ENCODE assay signal across 8 cellular contexts in the genomic region with DNA sequence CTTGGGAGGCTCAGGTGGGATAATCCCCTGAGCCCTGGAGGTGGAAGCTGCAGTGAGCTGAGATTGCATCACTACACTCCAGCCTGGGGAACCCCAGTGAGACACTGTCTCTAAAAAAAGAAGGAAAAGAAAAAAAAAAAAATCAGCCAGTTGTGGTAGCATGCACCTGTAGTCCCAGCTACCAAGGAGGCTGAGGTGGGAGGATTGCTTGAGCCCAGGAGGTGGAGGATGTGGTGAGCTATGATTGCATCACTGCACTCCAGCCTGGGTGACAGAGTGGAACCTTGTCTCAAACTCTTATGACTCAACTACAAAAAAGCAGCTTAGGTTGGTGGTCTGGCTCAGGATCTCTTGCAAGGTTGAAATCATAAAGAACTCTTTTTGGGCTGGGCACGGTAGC. TPM values are rescaled to one million over a fixed set of nuclear protein-coding genes. Genes with fewer than 3 reads are reported as not detected.
DNase-seq lines count a peak whose midpoint lies in the region; ATAC-seq, FAIRE-seq and TF ChIP-seq lines count a peak whose summit lies in the region.

No MANE protein-coding gene starts in this region.

- no peak for FAIRE-seq in K562 (lab: Jason Lieb, UNC)

- peaks cover 69% of the 10 kb centered on the region for H3K79me2 ChIP-seq in K562 (ENCODE audit: control insufficient read depth, insufficient read depth, low read length)

- no peak overlapping the region for H3K4me2 ChIP-seq in K562 (ENCODE audit: insufficient read depth, low read length)

- no peak for TF ChIP-seq RAD21 in K562 (CRISPR knock-in tag; conservative IDR thresholded peaks at IDR 0.05 in 1 of 2, IDR thresholded peaks at IDR 0.05 in 1 of 2)

- intact Hi-C loops in K562 (cut with micrococcal nuclease): no loop called here

- DNase-seq in GM12864 (ENCODE audit: low read depth) (peak; percentile 44), T-helper 2 cell (peak in 3 of 5 experiments; percentile 18 to 76 (median 22)), K562 (ENCODE audit: extremely low read depth in 1 of 4, low spot score in 3 of 4) (peak in 1 of 4 experiments; percentile 17), HuH-7 (ENCODE audit: low spot score) (no peak), DMS153 (lab: John Stamatoyannopoulos, UW) (no peak), NCI-H2171 treated with DMSO at 0.1 percent for 48 hours (lab: John Stamatoyannopoulos, UW) (no peak)
- peak in 3 of 4 experiments; percentile 9 to 38 (median 21) for DNase-seq in stimulated activated CD4-positive, alpha-beta T cell treated with anti-CD3 and anti-CD28 coated beads, Interleukin-1b, Interleukin-23, amount 100 ng/mL, for 24 hours (ENCODE audit: low read depth in 4 of 4, low spot score in 1 of 4)

- POLR2A ChIA-PET in K562 (lab: Yijun Ruan, JAX): interaction anchor here (1.1 to 1.4 kb wide), 2 partner anchors 11 to 73 kb away, joined by 3 to 5 read pairs; no protein-coding TSS in a partner anchor

- peaks cover 32% of the 10 kb centered on the region; the same call in 2 of the 3 replicates for H3K36me3 ChIP-seq in K562 (ENCODE audit: control insufficient read depth, insufficient read depth, low read length)

- 100% methylated on average over 1 of the region's 1 CpG for WGBS in K562 (ENCODE audit: insufficient coverage, low coverage, missing lambda C conversion rate)

- CTCF ChIA-PET in K562 (lab: Yijun Ruan, JAX; ENCODE audit: low intra/inter-chr PET ratio): no interaction called here

- no peak overlapping the region for H2AFZ ChIP-seq in K562 (ENCODE audit: low read depth, low read length)

- no peak for TF ChIP-seq EP300 in K562 (IDR thresholded peaks at IDR 0.05; ENCODE audit: low read length)

- no peak for TF ChIP-seq POLR2A in K562 (conservative IDR thresholded peaks at IDR 0.05)

- H4K20me1 ChIP-seq in K562 (replicated peaks; ENCODE audit: control insufficient read depth, insufficient read depth, low read length): peaks cover 3% of the 10 kb centered on the region; the same call in 1 of the 2 replicates

- in situ Hi-C loops in K562 (cut with MboI): no loop called here

- H3K27ac ChIP-seq in K562 (ENCODE audit: extremely low read depth, low read depth, low read length): no peak overlapping the region

- H3K4me1 ChIP-seq in K562 (replicated peaks in 1 of 2; ENCODE audit: control insufficient read depth in 2 of 2, insufficient read depth in 2 of 2, low read length in 2 of 2): no peaks in the 10 kb centered on the region; a peak in 1 of 5 replicates

- ATAC-seq in K562 (peak; percentile 57; the same call in 2 of the 3 replicates), HG02571 (IDR thresholded peaks at IDR 0.05; ENCODE audit: unreplicated experiment) (no peak)

- H3K9me3 ChIP-seq in K562 (replicated peaks; ENCODE audit: control insufficient read depth, insufficient read depth, low read depth, low read length): no peaks in the 10 kb centered on the region

- no peak overlapping the region for H3K9ac ChIP-seq in K562 (ENCODE audit: insufficient read depth in 1 of 2, low read depth in 2 of 2, low read length in 2 of 2)

- H3K4me3 ChIP-seq in GM12864 (ENCODE audit: low read depth, low read length): no peak overlapping the region
- no peak overlapping the region for H3K4me3 ChIP-seq in K562

- no peaks in the 10 kb centered on the region for H3K27me3 ChIP-seq in K562 (ENCODE audit: control insufficient read depth in 2 of 2, insufficient read depth in 2 of 2, low read length in 2 of 2)

- TF ChIP-seq CTCF in GM12864 (IDR thresholded peaks at IDR 0.05; ENCODE audit: low read depth, low read length, missing control alignments) (no peak), K562 (IDR thresholded peaks at IDR 0.05 in 2 of 3, conservative IDR thresholded peaks at IDR 0.05 in 1 of 3; ENCODE audit: insufficient read depth in 2 of 3, low read depth in 1 of 3, low read length in 3 of 3) (no peak)

- no TSS peak for BruUV-seq in K562 (replicated peaks; lab: Mats Ljungman, UMichigan)

- H3K9me1 ChIP-seq in K562 (ENCODE audit: control insufficient read depth, insufficient read depth, low read length): no peaks in the 10 kb centered on the region

RNA-seq across cellular contexts. Expression of gene GPX1, which starts 19.3 kb away (rescaled TPM):
- 4.0 and 12.8 TPM in 2 replicates for total RNA-seq in K562 (2011; cell fraction: chromatin; rRNA removed; ENCODE audit: low replicate concordance)
- total RNA-seq in K562 (2011; cell fraction: nucleolus; rRNA removed): 6.8 and 7.7 TPM in 2 replicates
- total RNA-seq in K562 (2011; cell fraction: nucleoplasm; rRNA removed): 2.8 and 3.7 TPM in 2 replicates
- total RNA-seq in K562 (2014; rRNA removed) (0.57 TPM in 1 of 2 replicates, not detected in the other), K562 (2014; rRNA removed; fragmentation: Illumina TruSeq; extraction: Trizol) (not detected in 2 replicates), K562 (2015; rRNA removed; fragmentation: Illumina TruSeq; extraction: Trizol) (0.25 TPM in 1 of 2 replicates, not detected in the other), K562 (2021) (1.3 and 1.6 TPM in 2 replicates)
- polyA plus RNA-seq in K562 (2011; rRNA removed) (0.08 TPM in 1 of 2 replicates, not detected in the other), K562 (2014; fragmentation: Illumina TruSeq; extraction: Trizol) (not detected in 2 replicates), K562 (2014; fragmentation: Nextera tagmentation; extraction: Ambion mirVana) (under 1 TPM in 1 of 2 experiments, not detected in 1; 0.08 TPM), K562 (2014; rRNA removed) (0.09 and 0.16 TPM in 2 replicates)
- polyA plus RNA-seq in K562 (2011; cell fraction: cytosol; rRNA removed): 0.12 and 0.15 TPM in 2 replicates
- polyA plus RNA-seq in K562 (2011; cell fraction: nucleus; rRNA removed): 1.0 and 2.1 TPM in 2 replicates
- 0.37 TPM in 1 of 2 replicates, not detected in the other for polyA plus RNA-seq in K562 (2012)
- 0.32 and 0.60 TPM in 2 replicates for polyA minus RNA-seq in K562 (2011; rRNA and poly(A)+ RNA removed)
- 2.0 and 3.9 TPM in 2 replicates for polyA minus RNA-seq in K562 (2011; cell fraction: cytosol; rRNA and poly(A)+ RNA removed)
- 2.7 and 3.6 TPM in 2 replicates for polyA minus RNA-seq in K562 (2011; cell fraction: nucleus; rRNA and poly(A)+ RNA removed)

RNA-seq across cellular contexts. Expression of gene RHOA, which starts 34.3 kb away (rescaled TPM):
- 37.6 and 39.3 TPM in 2 replicates for total RNA-seq in K562 (2011; cell fraction: chromatin; rRNA removed; ENCODE audit: low replicate concordance)
- total RNA-seq in K562 (2011; cell fraction: nucleolus; rRNA removed): 40.9 and 41.2 TPM in 2 replicates
- 54.2 and 73.1 TPM in 2 replicates for total RNA-seq in K562 (2011; cell fraction: nucleoplasm; rRNA removed)
- total RNA-seq in K562 (2014; rRNA removed): 136 and 147 TPM in 2 replicates
- total RNA-seq in K562 (2014; rRNA removed; fragmentation: Illumina TruSeq; extraction: Trizol): 214 and 232 TPM in 2 replicates
- total RNA-seq in K562 (2015; rRNA removed; fragmentation: Illumina TruSeq; extraction: Trizol): 229 and 236 TPM in 2 replicates
- 255 and 267 TPM in 2 replicates for total RNA-seq in K562 (2021)
- 136 and 148 TPM in 2 replicates for polyA plus RNA-seq in K562 (2011; rRNA removed)
- 137 and 195 TPM in 2 replicates for polyA plus RNA-seq in K562 (2011; cell fraction: cytosol; rRNA removed)
- polyA plus RNA-seq in K562 (2011; cell fraction: nucleus; rRNA removed): 75.2 and 120 TPM in 2 replicates
- 285 and 304 TPM in 2 replicates for polyA plus RNA-seq in K562 (2012)
- 269 and 334 TPM in 2 replicates for polyA plus RNA-seq in K562 (2014; fragmentation: Illumina TruSeq; extraction: Trizol)
- polyA plus RNA-seq in K562 (2014; fragmentation: Nextera tagmentation; extraction: Ambion mirVana): 100 to 1,000 TPM; 345 to 540 TPM
- polyA plus RNA-seq in K562 (2014; rRNA removed): 147 and 152 TPM in 2 replicates
- polyA minus RNA-seq in K562 (2011; rRNA and poly(A)+ RNA removed): 216 and 222 TPM in 2 replicates
- polyA minus RNA-seq in K562 (2011; cell fraction: cytosol; rRNA and poly(A)+ RNA removed): 249 and 294 TPM in 2 replicates
- polyA minus RNA-seq in K562 (2011; cell fraction: nucleus; rRNA and poly(A)+ RNA removed): 20.9 and 49.4 TPM in 2 replicates

RNA-seq across cellular contexts. Expression of gene TCTA, which starts 34.7 kb away (rescaled TPM):
- total RNA-seq in K562 (2011; cell fraction: chromatin; rRNA removed; ENCODE audit: low replicate concordance): 15.7 and 36.6 TPM in 2 replicates
- total RNA-seq in K562 (2011; cell fraction: nucleolus; rRNA removed): 21.7 and 24.9 TPM in 2 replicates
- 23.7 and 33.4 TPM in 2 replicates for total RNA-seq in K562 (2011; cell fraction: nucleoplasm; rRNA removed)
- total RNA-seq in K562 (2014; rRNA removed) (6.5 and 8.0 TPM in 2 replicates), K562 (2014; rRNA removed; fragmentation: Illumina TruSeq; extraction: Trizol) (6.4 and 6.6 TPM in 2 replicates), K562 (2015; rRNA removed; fragmentation: Illumina TruSeq; extraction: Trizol) (7.5 and 8.3 TPM in 2 replicates), K562 (2021) (7.7 and 8.2 TPM in 2 replicates)
- polyA plus RNA-seq in K562 (2011; rRNA removed) (9.3 and 11.7 TPM in 2 replicates), K562 (2014; fragmentation: Illumina TruSeq; extraction: Trizol) (14.6 and 15.4 TPM in 2 replicates), K562 (2014; fragmentation: Nextera tagmentation; extraction: Ambion mirVana) (1 to 10 TPM; 4.0 to 4.2 TPM), K562 (2014; rRNA removed) (8.8 and 9.5 TPM in 2 replicates)
- polyA plus RNA-seq in K562 (2011; cell fraction: cytosol; rRNA removed): 15.7 and 16.0 TPM in 2 replicates
- 4.7 and 9.4 TPM in 2 replicates for polyA plus RNA-seq in K562 (2011; cell fraction: nucleus; rRNA removed)
- polyA plus RNA-seq in K562 (2012): 10.3 and 13.8 TPM in 2 replicates
- 7.7 and 9.8 TPM in 2 replicates for polyA minus RNA-seq in K562 (2011; rRNA and poly(A)+ RNA removed)
- polyA minus RNA-seq in K562 (2011; cell fraction: cytosol; rRNA and poly(A)+ RNA removed): 4.1 and 4.7 TPM in 2 replicates
- 5.7 and 8.4 TPM in 2 replicates for polyA minus RNA-seq in K562 (2011; cell fraction: nucleus; rRNA and poly(A)+ RNA removed)

RNA-seq across cellular contexts. Expression of gene USP4, which starts 37.6 kb away (rescaled TPM):
- 133 and 164 TPM in 2 replicates for total RNA-seq in K562 (2011; cell fraction: chromatin; rRNA removed; ENCODE audit: low replicate concordance)
- total RNA-seq in K562 (2011; cell fraction: nucleolus; rRNA removed): 65.0 and 68.9 TPM in 2 replicates
- total RNA-seq in K562 (2011; cell fraction: nucleoplasm; rRNA removed): 73.2 and 84.3 TPM in 2 replicates
- total RNA-seq in K562 (2014; rRNA removed) (11.8 and 22.1 TPM in 2 replicates), K562 (2014; rRNA removed; fragmentation: Illumina TruSeq; extraction: Trizol) (21.3 and 21.7 TPM in 2 replicates), K562 (2015; rRNA removed; fragmentation: Illumina TruSeq; extraction: Trizol) (20.8 and 21.1 TPM in 2 replicates), K562 (2021) (26.7 and 29.5 TPM in 2 replicates)
- polyA plus RNA-seq in K562 (2011; rRNA removed) (34.2 and 40.4 TPM in 2 replicates), K562 (2014; fragmentation: Illumina TruSeq; extraction: Trizol) (24.7 and 28.2 TPM in 2 replicates), K562 (2014; fragmentation: Nextera tagmentation; extraction: Ambion mirVana) (10 to 100 TPM; 15.4 to 22.9 TPM), K562 (2014; rRNA removed) (20.4 and 26.1 TPM in 2 replicates)
- 15.9 and 25.7 TPM in 2 replicates for polyA plus RNA-seq in K562 (2011; cell fraction: cytosol; rRNA removed)
- 41.0 and 48.6 TPM in 2 replicates for polyA plus RNA-seq in K562 (2011; cell fraction: nucleus; rRNA removed)
- 15.9 and 17.4 TPM in 2 replicates for polyA plus RNA-seq in K562 (2012)
- polyA minus RNA-seq in K562 (2011; rRNA and poly(A)+ RNA removed): 92.0 and 112 TPM in 2 replicates
- polyA minus RNA-seq in K562 (2011; cell fraction: cytosol; rRNA and poly(A)+ RNA removed): 19.7 and 26.8 TPM in 2 replicates
- 25.7 and 36.9 TPM in 2 replicates for polyA minus RNA-seq in K562 (2011; cell fraction: nucleus; rRNA and poly(A)+ RNA removed)

RNA-seq across cellular contexts. Expression of gene AMT, which starts 44.8 kb away (rescaled TPM):
- 9.9 and 19.2 TPM in 2 replicates for total RNA-seq in K562 (2011; cell fraction: chromatin; rRNA removed; ENCODE audit: low replicate concordance)
- 8.2 and 11.2 TPM in 2 replicates for total RNA-seq in K562 (2011; cell fraction: nucleolus; rRNA removed)
- total RNA-seq in K562 (2011; cell fraction: nucleoplasm; rRNA removed): 4.3 and 8.5 TPM in 2 replicates
- total RNA-seq in K562 (2014; rRNA removed) (0.37 and 0.41 TPM in 2 replicates), K562 (2014; rRNA removed; fragmentation: Illumina TruSeq; extraction: Trizol) (0.18 and 0.29 TPM in 2 replicates), K562 (2015; rRNA removed; fragmentation: Illumina TruSeq; extraction: Trizol) (0.14 and 0.41 TPM in 2 replicates), K562 (2021) (0.72 and 1.5 TPM in 2 replicates)
- polyA plus RNA-seq in K562 (2011; rRNA removed) (1.6 and 4.4 TPM in 2 replicates), K562 (2014; fragmentation: Illumina TruSeq; extraction: Trizol) (0.52 and 0.76 TPM in 2 replicates), K562 (2014; fragmentation: Nextera tagmentation; extraction: Ambion mirVana) (under 1 TPM; 0.25 to 0.66 TPM), K562 (2014; rRNA removed) (0.98 and 2.1 TPM in 2 replicates)
- polyA plus RNA-seq in K562 (2011; cell fraction: cytosol; rRNA removed): 0.58 and 0.99 TPM in 2 replicates
- 38.0 and 49.6 TPM in 2 replicates for polyA plus RNA-seq in K562 (2011; cell fraction: nucleus; rRNA removed)
- 0.86 and 6.3 TPM in 2 replicates for polyA plus RNA-seq in K562 (2012)
- polyA minus RNA-seq in K562 (2011; rRNA and poly(A)+ RNA removed): 0.42 and 0.70 TPM in 2 replicates
- polyA minus RNA-seq in K562 (2011; cell fraction: cytosol; rRNA and poly(A)+ RNA removed): not detected in 2 replicates
- polyA minus RNA-seq in K562 (2011; cell fraction: nucleus; rRNA and poly(A)+ RNA removed): 1.2 and 2.0 TPM in 2 replicates

Comparison
In these comparisons a context has a peak if more than half of its experiments do, and no peak if none do; other contexts are left out.
1. DNase-seq: peak in GM12864 (single experiment), T-helper 2 cell (3 of 5) and stimulated activated CD4-positive, alpha-beta T cell treated with anti-CD3 and anti-CD28 coated beads, Interleukin-1b, Interleukin-23, amount 100 ng/mL, for 24 hours (3 of 4); none in HuH-7 (single experiment), DMS153 (single experiment) and NCI-H2171 treated with DMSO at 0.1 percent for 48 hours (single experiment).